ENCODE assay signal across 12 cellular contexts in the genomic region with DNA sequence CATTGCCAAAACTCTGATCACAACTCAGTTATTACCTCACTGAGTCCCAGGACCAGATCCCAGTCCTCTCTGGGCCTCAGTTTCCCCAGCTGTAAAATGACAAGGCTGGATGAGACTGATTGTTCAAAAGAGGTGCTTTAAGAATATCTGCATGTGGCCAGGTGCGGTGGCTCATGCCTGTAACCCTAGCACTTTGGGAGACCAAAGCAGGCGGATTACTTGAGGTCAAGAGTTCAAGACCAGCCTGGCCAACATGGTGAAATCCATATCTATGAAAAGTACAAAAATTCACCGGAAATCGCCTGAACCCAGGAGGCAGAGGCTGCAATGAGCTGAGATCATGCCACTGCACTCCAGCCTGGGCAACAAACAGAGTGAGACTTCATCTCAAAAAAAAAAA. TPM values are rescaled to one million over a fixed set of nuclear protein-coding genes. Genes with fewer than 3 reads are reported as not detected.
A peak's percentile ranks its signal among the peaks of the same experiment; 100 is the strongest.
DNase-seq lines count a peak whose midpoint lies in the region; ATAC-seq and TF ChIP-seq lines count a peak whose summit lies in the region.
"Had no signal": no experiment of that assay in that cellular context is flagged by ENCODE, and none has a peak within 500 bp of the region (broad histone marks: within the 10 kb centered on the region; RNA-seq: fewer than 3 reads in every experiment).

No MANE protein-coding gene starts in this region.

- no peaks in the 10 kb centered on the region for H3K27me3 Mint-ChIP-seq in activated T-cell treated with anti-CD3 and anti-CD28 coated beads, Interleukin-2, amount 50 U/mL, for 72 hours (ENCODE audit: low read depth)
- no peaks in the 10 kb centered on the region for H3K27me3 Mint-ChIP-seq in activated T-helper 17 cell treated with anti-CD3 and anti-CD28 coated beads, Interleukin-2, amount 50 U/mL, for 72 hours

- peaks cover 61% of the 10 kb centered on the region for H3K4me1 Mint-ChIP-seq in activated T-cell treated with anti-CD3 and anti-CD28 coated beads, Interleukin-2, amount 50 U/mL, for 72 hours (ENCODE audit: low read depth)
- peaks cover 20% of the 10 kb centered on the region for H3K4me1 Mint-ChIP-seq in activated T-helper 17 cell treated with anti-CD3 and anti-CD28 coated beads, Interleukin-2, amount 50 U/mL, for 72 hours

- H3K4me1 ChIP-seq in left lung = peaks cover 0 to 52% of the 10 kb centered on the region in 2 donors
- H3K4me1 ChIP-seq in thoracic aorta (ENCODE audit: control insufficient read depth in 1 of 2, low read depth in 2 of 2) = peaks cover 0 to 20% of the 10 kb centered on the region in 2 donors

- H3K36me3 Mint-ChIP-seq in activated T-cell treated with anti-CD3 and anti-CD28 coated beads, Interleukin-2, amount 50 U/mL, for 72 hours (ENCODE audit: insufficient read depth in 2 of 2) = peaks cover 3 to 6% of the 10 kb centered on the region in 2 donors
- peaks cover 21% of the 10 kb centered on the region for H3K36me3 Mint-ChIP-seq in activated T-helper 17 cell treated with anti-CD3 and anti-CD28 coated beads, Interleukin-2, amount 50 U/mL, for 72 hours (ENCODE audit: low read depth)

- H3K27ac Mint-ChIP-seq in activated T-cell treated with anti-CD3 and anti-CD28 coated beads, Interleukin-2, amount 50 U/mL, for 72 hours = peak overlapping the region; percentile 92
- peak overlapping the region; percentile 95 for H3K27ac Mint-ChIP-seq in activated T-helper 17 cell treated with anti-CD3 and anti-CD28 coated beads, Interleukin-2, amount 50 U/mL, for 72 hours

- no peak for DNase-seq in activated T-cell treated with anti-CD3 and anti-CD28 coated beads, Interleukin-2, amount 50 U/mL, for 72 hours
- DNase-seq in activated T-cell treated with anti-CD3 and anti-CD28 coated beads, Interleukin-2, amount 50 U/mL, for 1 hour = no peak
- no peak for DNase-seq in left lung
- no peak for DNase-seq in thoracic aorta (ENCODE audit: low spot score)
- DNase-seq in nucleus accumbens (lab: John Stamatoyannopoulos, UW) = no peak
- no peak for DNase-seq in NCI-H146 (lab: John Stamatoyannopoulos, UW)
- DNase-seq: cerebellar nuclear complex, NCI-H1092 had no signal

- peaks cover 0 to 10% of the 10 kb centered on the region in 2 donors for H3K36me3 ChIP-seq in left lung
- no peaks in the 10 kb centered on the region for H3K36me3 ChIP-seq in thoracic aorta

- no peak for TF ChIP-seq CTCF in left lung (IDR thresholded peaks at IDR 0.05)
- no peak for TF ChIP-seq CTCF in thoracic aorta (IDR thresholded peaks at IDR 0.05)

- intact Hi-C loops in left lung (cut with DNase I) = no loop called here

- H3K4me3 ChIP-seq in left lung = no peak overlapping the region
- no peak overlapping the region for H3K4me3 ChIP-seq in thoracic aorta

- H3K27me3 ChIP-seq in left lung = no peaks in the 10 kb centered on the region
- no peaks in the 10 kb centered on the region for H3K27me3 ChIP-seq in thoracic aorta (replicated peaks; ENCODE audit: insufficient read depth)

- H3K9me3 ChIP-seq in left lung (no peaks in the 10 kb centered on the region), thoracic aorta (no peaks in the 10 kb centered on the region)

- no peaks in the 10 kb centered on the region for H3K9me3 Mint-ChIP-seq in activated T-cell treated with anti-CD3 and anti-CD28 coated beads, Interleukin-2, amount 50 U/mL, for 72 hours
- no peaks in the 10 kb centered on the region for H3K9me3 Mint-ChIP-seq in activated T-helper 17 cell treated with anti-CD3 and anti-CD28 coated beads, Interleukin-2, amount 50 U/mL, for 72 hours
- H3K9me3 Mint-ChIP-seq: activated T-cell treated with anti-CD3 and anti-CD28 coated beads, Interleukin-2, amount 50 U/mL, for 4 hours had no signal

- peak overlapping the region; percentile 66 to 78 for H3K4me3 Mint-ChIP-seq in activated T-cell treated with anti-CD3 and anti-CD28 coated beads, Interleukin-2, amount 50 U/mL, for 72 hours
- peak overlapping the region; percentile 76 for H3K4me3 Mint-ChIP-seq in activated T-helper 17 cell treated with anti-CD3 and anti-CD28 coated beads, Interleukin-2, amount 50 U/mL, for 72 hours
- H3K4me3 Mint-ChIP-seq: activated T-cell treated with anti-CD3 and anti-CD28 coated beads, Interleukin-2, amount 50 U/mL, for 4 hours had no signal

- peak overlapping the region; percentile 36 to 62 for H3K27ac ChIP-seq in left lung
- peak overlapping the region; percentile 41 to 51 for H3K27ac ChIP-seq in thoracic aorta

- no peak for ATAC-seq in activated T-cell treated with anti-CD3 and anti-CD28 coated beads, Interleukin-2, amount 50 U/mL, for 72 hours (replicated peaks in 1 of 2)
- ATAC-seq in activated T-helper 17 cell treated with anti-CD3 and anti-CD28 coated beads, Interleukin-2, amount 50 U/mL, for 72 hours (replicated peaks) = no peak
- no peak for ATAC-seq in left lung
- no peak for ATAC-seq in thoracic aorta (ENCODE audit: insufficient number of reproducible peaks, low FRiP score, low read depth)
- ATAC-seq in GM21526 (IDR thresholded peaks at IDR 0.05; ENCODE audit: low FRiP score, unreplicated experiment) = no peak
- ATAC-seq: HCT116 had no signal

RNA-seq across cellular contexts. Expression of a gene that starts 8.3 kb away (rescaled TPM):
- total RNA-seq in activated T-cell treated with anti-CD3 and anti-CD28 coated beads, Interleukin-2, amount 50 U/mL, for 72 hours = 10 to 100 TPM; 56.1 to 68.0 TPM
- total RNA-seq in activated T-helper 17 cell treated with anti-CD3 and anti-CD28 coated beads, Interleukin-2, amount 50 U/mL, for 72 hours = 10 to 100 TPM; 41.8 to 87.8 TPM
- total RNA-seq in left lung (10 to 100 TPM; 72.1 to 89.7 TPM), thoracic aorta (10 to 100 TPM; 32.9 to 36.8 TPM)

RNA-seq across cellular contexts. Expression of a gene that starts 21.6 kb away (rescaled TPM):
- 100 to 1,000 TPM; 133 to 157 TPM for total RNA-seq in activated T-cell treated with anti-CD3 and anti-CD28 coated beads, Interleukin-2, amount 50 U/mL, for 72 hours
- total RNA-seq in activated T-helper 17 cell treated with anti-CD3 and anti-CD28 coated beads, Interleukin-2, amount 50 U/mL, for 72 hours = 100 to 1,000 TPM; 149 to 251 TPM
- total RNA-seq in left lung (100 to 1,000 TPM; 150 to 207 TPM), thoracic aorta (100 to 1,000 TPM in 1 of 2 donors, 10 to 100 TPM in 1; 64.7 to 182 TPM)
